Comparison of ENCODE assay signal across 22 cellular contexts in genomic region chr12:115320451-115320850, GRCh38.
"Had no signal": no experiment of that assay in that cellular context is flagged by ENCODE, and none has a peak within 500 bp of the region (broad histone marks: within the 10 kb centered on the region; RNA-seq: fewer than 3 reads in every experiment).

No MANE protein-coding gene starts in this region.

- DNase-seq: activated CD4-positive, alpha-beta T cell treated with anti-CD3 and anti-CD28 coated beads, Interleukin-2, amount 10 ng/mL, durations not matched to agents 7 days and 5 days; activated CD4-positive, CD25-positive, alpha-beta regulatory T cell treated with anti-CD3 and anti-CD28 coated beads, Interleukin-2, amount 50 U/mL, for 72 hours; activated CD8-positive, alpha-beta memory T cell treated with anti-CD3 and anti-CD28 coated beads, Interleukin-2, amount 10 ng/mL, durations not matched to agents 7 days and 5 days; activated CD8-positive, alpha-beta T cell treated with anti-CD3 and anti-CD28 coated beads for 36 hours; activated gamma-delta T cell; activated naive CD4-positive, alpha-beta T cell treated with anti-CD3 and anti-CD28 coated beads, Interleukin-2, amount 50 U/mL, for 16 hours; activated T-cell treated with anti-CD3 and anti-CD28 coated beads for 4 hours; dermis blood vessel endothelial cell; effector CD8-positive, alpha-beta T cell; glutamatergic neuron; hippocampal formation; mammary epithelial cell; posterior cingulate gyrus; small intestine; stimulated activated CD4-positive, alpha-beta T cell treated with anti-CD3 and anti-CD28 coated beads, Interleukin-15, amount 100 ng/mL, for 24 hours; stimulated activated CD8-positive, alpha-beta memory T cell treated with anti-CD3 and anti-CD28 coated beads, Interleukin-4, amount 100 ng/mL, for 48 hours; stimulated activated naive B cell treated with anti-CD40 and anti-IgM and Interleukin-4, amounts not matched to agents 10 μg/mL and 1 μg/mL and 100 μg/mL, for 72 hours; testis; trophoblast cell; WERI-Rb-1 had no signal

- H3K4me3 ChIP-seq: testis, vagina had no signal

- ATAC-seq: activated CD8-positive, alpha-beta memory T cell treated with anti-CD3 and anti-CD28 coated beads, Interleukin-2, amount 10 ng/mL, durations not matched to agents 7 days and 5 days; activated CD8-positive, alpha-beta T cell treated with anti-CD3 and anti-CD28 coated beads for 36 hours; sciatic nerve; stimulated activated naive B cell treated with anti-CD40 and anti-IgM and Interleukin-4, amounts not matched to agents 10 μg/mL and 1 μg/mL and 100 μg/mL, for 72 hours had no signal
